Comparison of ENCODE assay signal across 18 cellular contexts in genomic region chrX:54444752-54445151, GRCh38.
"Had no signal": no experiment of that assay in that cellular context is flagged by ENCODE, and none has a peak within 500 bp of the region (broad histone marks: within the 10 kb centered on the region; RNA-seq: fewer than 3 reads in every experiment).

No MANE protein-coding gene starts in this region.

- H3K4me2 ChIP-seq: hepatocyte had no signal

- H3K27me3 ChIP-seq: body of pancreas, foreskin keratinocyte, hepatocyte, ovary, upper lobe of right lung had no signal

- H3K36me3 ChIP-seq: ovary, upper lobe of right lung had no signal

- H2AFZ ChIP-seq: hepatocyte had no signal

- H3K4me3 ChIP-seq: body of pancreas, hepatocyte, ovary, psoas muscle, upper lobe of right lung had no signal

- H3K4me1 ChIP-seq: foreskin keratinocyte, upper lobe of right lung had no signal

- H3K36me3 Mint-ChIP-seq: activated naive CD8-positive, alpha-beta T cell had no signal

- H3K9me3 ChIP-seq: body of pancreas, ovary, psoas muscle, upper lobe of right lung had no signal

- ATAC-seq: body of pancreas; foreskin keratinocyte; naive thymus-derived CD8-positive, alpha-beta T cell; psoas muscle; right cardiac atrium; stimulated activated memory B cell treated with anti-CD40 and anti-IgM and Interleukin-4, amounts not matched to agents 10 μg/mL and 1 μg/mL and 100 μg/mL, for 72 hours; T-cell; upper lobe of right lung had no signal

- H3K27me3 Mint-ChIP-seq: activated CD4-positive, alpha-beta T cell treated with anti-CD3 and anti-CD28 coated beads, Interleukin-2, amount 10 ng/mL, durations not matched to agents 24 days and 14 days; activated naive CD8-positive, alpha-beta T cell; naive thymus-derived CD8-positive, alpha-beta T cell; stimulated activated memory B cell treated with anti-CD40 and anti-IgM and Interleukin-4, amounts not matched to agents 10 μg/mL and 1 μg/mL and 100 μg/mL, for 72 hours; T-cell had no signal

- H3K4me3 Mint-ChIP-seq: activated CD4-positive, alpha-beta T cell treated with anti-CD3 and anti-CD28 coated beads, Interleukin-2, amount 10 ng/mL, durations not matched to agents 24 days and 14 days; activated naive CD8-positive, alpha-beta T cell; activated T-helper 1 cell treated with anti-CD3 and anti-CD28 coated beads, Interleukin-12 subunit alpha, Interleukin-12 subunit beta, Interleukin-2, Interleukin-4 antibody, amounts not matched to agents 30 ng/mL and 10 ng/mL and 1 ng/mL, durations not matched to agents 14 hours and 24 hours and 36 hours; naive thymus-derived CD8-positive, alpha-beta T cell; stimulated activated memory B cell treated with anti-CD40 and anti-IgM and Interleukin-4, amounts not matched to agents 10 μg/mL and 1 μg/mL and 100 μg/mL, for 72 hours; T-cell had no signal

- H3K27ac Mint-ChIP-seq: activated CD4-positive, alpha-beta T cell treated with anti-CD3 and anti-CD28 coated beads, Interleukin-2, amount 10 ng/mL, durations not matched to agents 24 days and 14 days; activated naive CD8-positive, alpha-beta T cell; activated T-helper 1 cell treated with anti-CD3 and anti-CD28 coated beads, Interleukin-12 subunit alpha, Interleukin-12 subunit beta, Interleukin-2, Interleukin-4 antibody, amounts not matched to agents 30 ng/mL and 10 ng/mL and 1 ng/mL, durations not matched to agents 14 hours and 24 hours and 36 hours; stimulated activated memory B cell treated with anti-CD40 and anti-IgM and Interleukin-4, amounts not matched to agents 10 μg/mL and 1 μg/mL and 100 μg/mL, for 72 hours; T-cell had no signal

- H3K27ac ChIP-seq: body of pancreas, foreskin keratinocyte, hepatocyte, ovary, psoas muscle, upper lobe of right lung had no signal

- H3K9me3 Mint-ChIP-seq: activated CD4-positive, alpha-beta T cell treated with anti-CD3 and anti-CD28 coated beads, Interleukin-2, amount 10 ng/mL, durations not matched to agents 24 days and 14 days; activated T-helper 1 cell treated with anti-CD3 and anti-CD28 coated beads, Interleukin-12 subunit alpha, Interleukin-12 subunit beta, Interleukin-2, Interleukin-4 antibody, amounts not matched to agents 30 ng/mL and 10 ng/mL and 1 ng/mL, durations not matched to agents 14 hours and 24 hours and 36 hours; naive thymus-derived CD8-positive, alpha-beta T cell; stimulated activated memory B cell treated with anti-CD40 and anti-IgM and Interleukin-4, amounts not matched to agents 10 μg/mL and 1 μg/mL and 100 μg/mL, for 72 hours; T-cell had no signal

- DNase-seq: activated CD4-positive, alpha-beta T cell treated with anti-CD3 and anti-CD28 coated beads, Interleukin-2, amount 10 ng/mL, durations not matched to agents 24 days and 14 days; activated CD4-positive, CD25-positive, alpha-beta regulatory T cell; amygdala; body of pancreas; caudate nucleus; foreskin keratinocyte; naive thymus-derived CD8-positive, alpha-beta T cell; ovary; psoas muscle; right cardiac atrium; small intestine; stimulated activated CD4-positive, alpha-beta T cell treated with anti-CD3 and anti-CD28 coated beads, Interleukin-4, amount 100 ng/mL, for 24 hours; T-cell; upper lobe of right lung had no signal
